ENCODE assay signal across 1 cellular context in the genomic region with DNA sequence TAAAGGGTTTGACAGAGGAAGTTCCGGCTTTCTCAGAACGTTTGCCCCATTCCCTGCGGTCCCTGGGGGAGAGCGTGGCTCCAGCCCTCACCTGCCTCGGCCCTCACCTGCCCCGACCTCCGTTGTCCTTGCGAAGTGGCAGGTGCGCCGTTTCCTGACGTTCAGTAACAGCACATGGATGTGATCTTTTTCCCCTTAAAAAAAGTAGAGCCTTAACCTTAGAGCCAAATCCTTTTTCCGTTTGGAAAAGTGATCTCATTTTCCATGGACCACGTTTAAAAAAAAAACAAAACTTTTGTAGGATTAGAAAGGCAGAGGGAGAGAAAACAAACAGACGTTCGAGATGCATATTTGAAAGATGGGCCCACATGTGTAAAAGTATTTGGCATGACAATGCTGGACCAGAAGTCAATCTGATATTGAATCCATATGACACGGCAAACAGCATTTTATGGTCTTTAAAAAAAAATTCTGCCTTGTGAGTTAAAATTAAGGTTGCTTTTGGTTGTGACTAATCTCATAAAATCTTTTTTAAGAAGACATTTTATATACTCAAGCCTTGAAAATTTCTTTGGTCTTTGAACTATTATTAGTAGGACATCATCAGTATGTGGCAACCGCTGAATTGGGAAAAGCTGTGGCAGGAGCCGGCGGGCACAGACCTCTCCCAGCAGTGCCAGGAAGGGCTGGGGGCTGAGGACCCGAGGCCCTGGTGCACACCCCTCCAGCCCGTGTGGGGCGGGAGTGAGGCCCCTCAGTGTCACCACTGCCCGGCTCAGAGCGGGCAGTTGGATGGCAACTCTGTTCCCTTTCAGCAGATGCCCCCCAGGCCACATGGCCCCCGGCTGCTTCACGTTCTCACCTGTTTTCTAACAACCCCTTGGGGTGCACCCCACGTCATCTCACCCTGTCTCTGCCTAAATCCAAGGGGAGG.
TF ChIP-seq lines count a peak whose summit lies in the region.

No MANE protein-coding gene starts in this region.

TF ChIP-seq in HCT116, 20 proteins besides CTCF, POLR2A, EP300 and RAD21 (continued from another document):
- TF ChIP-seq, protein P1, sequence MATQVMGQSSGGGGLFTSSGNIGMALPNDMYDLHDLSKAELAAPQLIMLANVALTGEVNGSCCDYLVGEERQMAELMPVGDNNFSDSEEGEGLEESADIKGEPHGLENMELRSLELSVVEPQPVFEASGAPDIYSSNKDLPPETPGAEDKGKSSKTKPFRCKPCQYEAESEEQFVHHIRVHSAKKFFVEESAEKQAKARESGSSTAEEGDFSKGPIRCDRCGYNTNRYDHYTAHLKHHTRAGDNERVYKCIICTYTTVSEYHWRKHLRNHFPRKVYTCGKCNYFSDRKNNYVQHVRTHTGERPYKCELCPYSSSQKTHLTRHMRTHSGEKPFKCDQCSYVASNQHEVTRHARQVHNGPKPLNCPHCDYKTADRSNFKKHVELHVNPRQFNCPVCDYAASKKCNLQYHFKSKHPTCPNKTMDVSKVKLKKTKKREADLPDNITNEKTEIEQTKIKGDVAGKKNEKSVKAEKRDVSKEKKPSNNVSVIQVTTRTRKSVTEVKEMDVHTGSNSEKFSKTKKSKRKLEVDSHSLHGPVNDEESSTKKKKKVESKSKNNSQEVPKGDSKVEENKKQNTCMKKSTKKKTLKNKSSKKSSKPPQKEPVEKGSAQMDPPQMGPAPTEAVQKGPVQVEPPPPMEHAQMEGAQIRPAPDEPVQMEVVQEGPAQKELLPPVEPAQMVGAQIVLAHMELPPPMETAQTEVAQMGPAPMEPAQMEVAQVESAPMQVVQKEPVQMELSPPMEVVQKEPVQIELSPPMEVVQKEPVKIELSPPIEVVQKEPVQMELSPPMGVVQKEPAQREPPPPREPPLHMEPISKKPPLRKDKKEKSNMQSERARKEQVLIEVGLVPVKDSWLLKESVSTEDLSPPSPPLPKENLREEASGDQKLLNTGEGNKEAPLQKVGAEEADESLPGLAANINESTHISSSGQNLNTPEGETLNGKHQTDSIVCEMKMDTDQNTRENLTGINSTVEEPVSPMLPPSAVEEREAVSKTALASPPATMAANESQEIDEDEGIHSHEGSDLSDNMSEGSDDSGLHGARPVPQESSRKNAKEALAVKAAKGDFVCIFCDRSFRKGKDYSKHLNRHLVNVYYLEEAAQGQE (IDR thresholded peaks at IDR 0.05; ENCODE audit: low read depth) = no peak
- TF ChIP-seq CBX3 (IDR thresholded peaks at IDR 0.05; ENCODE audit: low read depth) (no peak), SIN3A (IDR thresholded peaks at IDR 0.05; ENCODE audit: low read depth) (no peak)
